23 cellular contexts compared by ENCODE assay signal in the genomic region with DNA sequence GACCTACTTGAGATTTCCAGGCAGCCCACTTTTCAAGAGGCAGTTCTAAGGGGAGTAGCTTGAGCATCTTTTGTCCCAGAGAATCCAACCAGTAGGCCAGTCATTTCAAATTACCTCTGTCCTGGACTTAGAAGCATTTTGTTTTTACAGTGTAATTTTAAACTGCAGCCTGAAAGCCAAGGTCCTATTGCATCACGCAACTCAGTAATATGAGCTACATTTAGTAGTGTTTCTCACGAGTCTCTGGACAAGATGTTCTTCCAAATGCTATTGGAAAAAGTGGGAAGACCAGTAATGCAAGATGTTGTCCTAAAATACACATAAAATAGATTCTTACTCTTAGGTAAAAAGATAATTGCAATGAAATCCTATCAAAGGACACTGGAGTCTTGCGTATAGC.
"Had no signal": no experiment of that assay in that cellular context is flagged by ENCODE, and none has a peak within 500 bp of the region (broad histone marks: within the 10 kb centered on the region; RNA-seq: fewer than 3 reads in every experiment).

No MANE protein-coding gene starts in this region.

- H3K4me3 Mint-ChIP-seq: endodermal cell; naive thymus-derived CD4-positive, alpha-beta T cell; nephron progenitor cell had no signal

- H3K9me3 ChIP-seq: heart right ventricle, prostate gland, right lobe of liver, stomach had no signal

- H3K36me3 Mint-ChIP-seq: naive thymus-derived CD4-positive, alpha-beta T cell had no signal

- FAIRE-seq: colon, endothelial cell of umbilical vein, islet of Langerhans, small intestine had no signal

- H3K4me1 Mint-ChIP-seq: endodermal cell; naive thymus-derived CD4-positive, alpha-beta T cell; nephron progenitor cell had no signal

- H3K27ac Mint-ChIP-seq: endodermal cell; naive thymus-derived CD4-positive, alpha-beta T cell; nephron progenitor cell had no signal

- H3K4me1 ChIP-seq: heart right ventricle, parathyroid adenoma, prostate gland, right lobe of liver, stomach had no signal

- H3K27me3 ChIP-seq: heart right ventricle, right lobe of liver, stomach had no signal

- H3K79me2 ChIP-seq: parathyroid adenoma had no signal

- H3K4me3 ChIP-seq: heart right ventricle, prostate gland, right lobe of liver, stomach had no signal

- H3K9ac ChIP-seq: parathyroid adenoma had no signal

- DNase-seq: dermis blood vessel endothelial cell; endodermal cell; erythroblast; foreskin melanocyte; heart right ventricle; kidney glomerular epithelial cell; mammary epithelial cell; naive thymus-derived CD4-positive, alpha-beta T cell; nephron progenitor cell; retina; right lobe of liver; small intestine; stimulated activated CD4-positive, alpha-beta T cell treated with anti-CD3 and anti-CD28 coated beads, Interleukin-12 subunit alpha, Interleukin-12 subunit beta, amount 100 ng/mL, for 4 hours; stimulated activated naive CD4-positive, alpha-beta T cell; stomach; substantia nigra; trophoblast cell had no signal

- H3K9me3 Mint-ChIP-seq: endodermal cell, nephron progenitor cell had no signal

- H3K36me3 ChIP-seq: heart right ventricle, prostate gland, right lobe of liver, stomach had no signal

- H2AFZ ChIP-seq: parathyroid adenoma had no signal

- ATAC-seq: heart right ventricle; left lobe of liver; naive thymus-derived CD4-positive, alpha-beta T cell; right lobe of liver had no signal

- H3K27ac ChIP-seq: heart right ventricle, parathyroid adenoma, prostate gland, right lobe of liver, stomach had no signal
